ENCODE assay signal across 15 cellular contexts in the genomic region with DNA sequence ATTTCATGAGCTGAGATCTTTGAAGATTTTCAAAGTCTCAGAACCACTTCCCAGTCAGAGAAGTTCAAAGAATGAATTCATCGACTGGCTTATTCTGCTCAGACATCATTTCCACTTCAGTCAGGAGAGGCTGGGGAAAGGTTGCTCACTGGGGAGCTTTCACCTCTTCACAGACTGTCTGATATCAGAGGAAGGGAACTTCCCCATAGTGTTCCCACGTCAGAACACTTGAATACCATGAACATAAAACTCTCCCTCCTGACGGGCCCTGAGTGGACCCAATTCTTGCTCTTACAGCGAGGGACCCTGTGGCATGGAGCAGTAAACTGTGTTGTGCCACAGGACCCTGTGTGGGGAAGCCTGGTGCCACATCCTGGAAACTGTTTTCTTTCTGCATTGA.
A peak's percentile ranks its signal among the peaks of the same experiment; 100 is the strongest.
DNase-seq lines count a peak whose midpoint lies in the region; ATAC-seq, FAIRE-seq and TF ChIP-seq lines count a peak whose summit lies in the region.
"Had no signal": no experiment of that assay in that cellular context is flagged by ENCODE, and none has a peak within 500 bp of the region (broad histone marks: within the 10 kb centered on the region; RNA-seq: fewer than 3 reads in every experiment).

No MANE protein-coding gene starts in this region.

- no peak for TF ChIP-seq EP300 in sigmoid colon (IDR thresholded peaks at IDR 0.05)

- peaks cover 44% of the 10 kb centered on the region for H3K4me1 ChIP-seq in CD4-positive, alpha-beta memory T cell (ENCODE audit: insufficient read depth, low read length)
- peaks cover 0 to 38% (median 29%) of the 10 kb centered on the region in 4 donors for H3K4me1 ChIP-seq in sigmoid colon
- peaks cover 0 to 23% (median 4%) of the 10 kb centered on the region in 6 donors for H3K4me1 ChIP-seq in spleen

- peak overlapping the region in 3 of 8 donors; percentile 1 to 15 (median 5) for H3K4me3 Mint-ChIP-seq in CD4-positive, alpha-beta memory T cell
- no peak overlapping the region for H3K4me3 Mint-ChIP-seq in activated CD4-positive, alpha-beta T cell treated with anti-CD3 and anti-CD28 coated beads for 36 hours
- peak overlapping the region; percentile 76 for H3K4me3 Mint-ChIP-seq in activated naive CD4-positive, alpha-beta T cell treated with anti-CD3 and anti-CD28 coated beads, Interleukin-2, amount 50 U/mL, for 24 hours

- H3K4me3 ChIP-seq in CD4-positive, alpha-beta memory T cell (ENCODE audit: low read length in 2 of 2): no peak overlapping the region
- no peak overlapping the region for H3K4me3 ChIP-seq in sigmoid colon
- no peak overlapping the region for H3K4me3 ChIP-seq in spleen
- H3K4me3 ChIP-seq: SJSA1, upper lobe of right lung had no signal

- H3K9me3 ChIP-seq in CD4-positive, alpha-beta memory T cell (ENCODE audit: control insufficient read depth in 1 of 2, low read length in 2 of 2): no peaks in the 10 kb centered on the region
- H3K9me3 ChIP-seq in sigmoid colon (no peaks in the 10 kb centered on the region), spleen (no peaks in the 10 kb centered on the region)
- H3K9me3 ChIP-seq: SJSA1, upper lobe of right lung had no signal

- peak overlapping the region; percentile 51 to 89 (median 73) for H3K27ac Mint-ChIP-seq in CD4-positive, alpha-beta memory T cell
- peak overlapping the region; percentile 79 for H3K27ac Mint-ChIP-seq in activated CD4-positive, alpha-beta T cell treated with anti-CD3 and anti-CD28 coated beads for 36 hours
- peak overlapping the region; percentile 98 for H3K27ac Mint-ChIP-seq in activated naive CD4-positive, alpha-beta T cell treated with anti-CD3 and anti-CD28 coated beads, Interleukin-2, amount 50 U/mL, for 24 hours

- peak; percentile 64 for ATAC-seq in activated CD4-positive, alpha-beta T cell treated with anti-CD3 and anti-CD28 coated beads for 36 hours
- ATAC-seq: left lobe of liver, upper lobe of right lung had no signal

- POLR2A ChIA-PET in CD4-positive, alpha-beta memory T cell (lab: Charles Lee; ENCODE audit: partially characterized antibody): interaction anchor here (1.6 to 2.5 kb wide), 2 partner anchors 42 to 59 kb away, joined by 4 to 17 read pairs; no protein-coding TSS in a partner anchor
- POLR2A ChIA-PET in activated CD4-positive, alpha-beta T cell treated with anti-CD3 and anti-CD28 coated beads for 36 hours (lab: Charles Lee): no interaction called here

- FAIRE-seq in H54 (lab: Jason Lieb, UNC): no peak
- FAIRE-seq: GM18507 had no signal

- intact Hi-C loops in CD4-positive, alpha-beta memory T cell (cut with micrococcal nuclease): loop anchor here (5.0 kb wide), 1 partner anchor 39 kb away; no protein-coding TSS in a partner anchor
- intact Hi-C loops in activated CD4-positive, alpha-beta T cell treated with anti-CD3 and anti-CD28 coated beads for 36 hours (cut with DNase I, micrococcal nuclease): loop anchor here (2.0 to 5.0 kb wide), 8 partner anchors 37 to 514 kb away; no protein-coding TSS in a partner anchor
- intact Hi-C loops in sigmoid colon (cut with DNase I): no loop called here
- intact Hi-C loops in spleen (cut with DNase I; ENCODE audit: low total_unique reads): no loop called here

- H3K36me3 ChIP-seq in CD4-positive, alpha-beta memory T cell (ENCODE audit: insufficient read depth, low read length): no peaks in the 10 kb centered on the region
- H3K36me3 ChIP-seq in sigmoid colon (no peaks in the 10 kb centered on the region), spleen (no peaks in the 10 kb centered on the region)
- H3K36me3 ChIP-seq: SJSA1, upper lobe of right lung had no signal

- TF ChIP-seq CTCF in sigmoid colon (IDR thresholded peaks at IDR 0.05) (no peak), spleen (IDR thresholded peaks at IDR 0.05 in 8 of 11, conservative IDR thresholded peaks at IDR 0.05 in 3 of 11) (no peak)

- WGBS in sigmoid colon, 2 donors: 78 to 91% methylated on average over 4 of the region's 4 CpGs
- 68 to 80% (median 78%) methylated on average over 4 of the region's 4 CpGs for WGBS in spleen, 5 donors

- H3K27me3 Mint-ChIP-seq in CD4-positive, alpha-beta memory T cell: no peaks in the 10 kb centered on the region
- no peaks in the 10 kb centered on the region for H3K27me3 Mint-ChIP-seq in activated CD4-positive, alpha-beta T cell treated with anti-CD3 and anti-CD28 coated beads for 36 hours
- no peaks in the 10 kb centered on the region for H3K27me3 Mint-ChIP-seq in activated naive CD4-positive, alpha-beta T cell treated with anti-CD3 and anti-CD28 coated beads, Interleukin-2, amount 50 U/mL, for 24 hours

- H3K27ac ChIP-seq in CD4-positive, alpha-beta memory T cell (ENCODE audit: low read depth, low read length): no peak overlapping the region
- H3K27ac ChIP-seq in sigmoid colon (peak overlapping the region; percentile 74 to 90 (median 78)), spleen (no peak overlapping the region)
- H3K27ac ChIP-seq: SJSA1 had no signal

- in situ Hi-C loops in ACHN (cut with HindIII; ENCODE audit: low pct_ligation_motif_present, low pct_unique_long_range_greater_than_20kb, low sequenced_read_pairs): no loop called here

- DNase-seq in CD4-positive, alpha-beta memory T cell: peak in 4 of 5 donors; percentile 11 to 54 (median 22)
- DNase-seq in activated CD4-positive, alpha-beta T cell treated with anti-CD3 and anti-CD28 coated beads for 36 hours: peak; percentile 59
- DNase-seq in sigmoid colon: no peak
- no peak for DNase-seq in NCI-H748 treated with DMSO at 0.1 percent for 48 hours (lab: John Stamatoyannopoulos, UW)
- DNase-seq in ACHN: no peak
- no peak for DNase-seq in H54 (ENCODE audit: insufficient read length, low spot score)
- no peak for DNase-seq in spleen
- DNase-seq: activated gamma-delta T cell, NCI-H446 treated with DMSO at 0.1 percent for 48 hours, posterior cingulate gyrus, upper lobe of right lung had no signal

- peaks cover 0 to 3% (median 0%) of the 10 kb centered on the region in 8 donors for H3K9me3 Mint-ChIP-seq in CD4-positive, alpha-beta memory T cell
- H3K9me3 Mint-ChIP-seq in activated CD4-positive, alpha-beta T cell treated with anti-CD3 and anti-CD28 coated beads for 36 hours (ENCODE audit: low read depth): no peaks in the 10 kb centered on the region
- H3K9me3 Mint-ChIP-seq in activated naive CD4-positive, alpha-beta T cell treated with anti-CD3 and anti-CD28 coated beads, Interleukin-2, amount 50 U/mL, for 24 hours: no peaks in the 10 kb centered on the region

- CTCF ChIA-PET in CD4-positive, alpha-beta memory T cell (lab: Charles Lee; ENCODE audit: partially characterized antibody): interaction anchor here (1.0 kb wide), 1 partner anchor 535 kb away, joined by 5 read pairs; no protein-coding TSS in a partner anchor
- CTCF ChIA-PET in activated CD4-positive, alpha-beta T cell treated with anti-CD3 and anti-CD28 coated beads for 36 hours (lab: Charles Lee): interaction anchor here (0.6 to 1.4 kb wide), 2 partner anchors 19 to 87 kb away, joined by 3 read pairs; no protein-coding TSS in a partner anchor

- peaks cover 43 to 78% (median 54%) of the 10 kb centered on the region in 4 donors for H3K4me1 Mint-ChIP-seq in CD4-positive, alpha-beta memory T cell
- peaks cover 76% of the 10 kb centered on the region for H3K4me1 Mint-ChIP-seq in activated CD4-positive, alpha-beta T cell treated with anti-CD3 and anti-CD28 coated beads for 36 hours
- peaks cover 86% of the 10 kb centered on the region for H3K4me1 Mint-ChIP-seq in activated naive CD4-positive, alpha-beta T cell treated with anti-CD3 and anti-CD28 coated beads, Interleukin-2, amount 50 U/mL, for 24 hours

- no peaks in the 10 kb centered on the region for H3K36me3 Mint-ChIP-seq in CD4-positive, alpha-beta memory T cell
- no peaks in the 10 kb centered on the region for H3K36me3 Mint-ChIP-seq in activated CD4-positive, alpha-beta T cell treated with anti-CD3 and anti-CD28 coated beads for 36 hours (ENCODE audit: low read depth)
- no peaks in the 10 kb centered on the region for H3K36me3 Mint-ChIP-seq in activated naive CD4-positive, alpha-beta T cell treated with anti-CD3 and anti-CD28 coated beads, Interleukin-2, amount 50 U/mL, for 24 hours

- no peaks in the 10 kb centered on the region for H3K27me3 ChIP-seq in CD4-positive, alpha-beta memory T cell (ENCODE audit: insufficient read depth, low read length)
- H3K27me3 ChIP-seq in sigmoid colon (no peaks in the 10 kb centered on the region), spleen (replicated peaks in 1 of 7) (no peaks in the 10 kb centered on the region)
- H3K27me3 ChIP-seq: SJSA1, upper lobe of right lung had no signal

- TF ChIP-seq POLR2A in sigmoid colon (IDR thresholded peaks at IDR 0.05) (no peak), H54 (IDR thresholded peaks at IDR 0.05; ENCODE audit: low read depth, low read length) (no peak), spleen (IDR thresholded peaks at IDR 0.05) (no peak)

Comparison
In these comparisons a context has a peak if more than half of its experiments do, and no peak if none do; other contexts are left out.
1. DNase-seq: peak in CD4-positive, alpha-beta memory T cell (4 of 5) and activated CD4-positive, alpha-beta T cell treated with anti-CD3 and anti-CD28 coated beads for 36 hours (single experiment); none in sigmoid colon (single experiment), NCI-H748 treated with DMSO at 0.1 percent for 48 hours (single experiment), ACHN (single experiment), H54 (single experiment) and spleen (single experiment).
2. H3K27ac ChIP-seq: peak in sigmoid colon (4 of 4); none in CD4-positive, alpha-beta memory T cell (single experiment) and spleen (0 of 8).
3. intact Hi-C loops: an anchor here in CD4-positive, alpha-beta memory T cell (5.0 kb wide) and activated CD4-positive, alpha-beta T cell treated with anti-CD3 and anti-CD28 coated beads for 36 hours (2.0 to 5.0 kb wide); none called in sigmoid colon and spleen.
4. Peak in every context shown above with its lines, with median percentiles within 50 percentile points of each other: H3K27ac Mint-ChIP-seq.